ENCODE assay signal across 13 cellular contexts in the genomic region with DNA sequence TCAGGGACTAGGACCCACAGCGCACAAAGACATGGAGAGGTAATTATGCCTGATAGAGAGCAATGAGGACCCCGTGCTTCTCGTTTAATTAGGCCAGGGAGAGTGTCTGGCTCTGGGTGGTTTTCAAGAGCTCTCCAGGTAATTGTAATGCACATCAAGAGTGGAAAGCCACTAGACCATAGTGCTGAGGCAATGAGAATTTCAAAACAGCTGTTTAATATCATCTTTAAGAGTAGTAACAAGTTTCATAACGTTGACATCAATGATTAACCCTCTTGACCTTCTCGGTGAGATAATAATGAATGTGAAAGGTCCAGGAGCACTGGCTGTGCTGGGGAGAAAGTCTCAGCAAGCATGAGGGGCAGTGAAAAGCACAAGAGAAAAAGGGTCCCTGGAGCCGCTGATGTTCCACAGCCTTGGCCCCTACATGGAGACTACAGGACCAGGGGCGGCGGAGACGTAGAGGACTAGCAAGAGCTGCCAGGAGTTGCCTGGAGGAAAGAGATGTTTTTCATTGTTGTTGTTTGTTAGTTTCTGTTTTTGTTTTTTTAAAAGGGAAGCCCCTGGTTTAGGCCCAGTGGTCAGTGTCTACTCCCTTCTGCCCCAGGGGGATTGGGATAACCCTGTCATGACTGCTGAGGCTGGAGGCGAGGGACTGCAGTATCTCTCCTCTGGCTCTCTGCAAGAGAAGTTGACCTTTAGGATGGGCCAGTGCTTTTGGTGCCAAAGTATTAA. TPM values are rescaled to one million over a fixed set of nuclear protein-coding genes. Genes with fewer than 3 reads are reported as not detected.
DNase-seq lines count a peak whose midpoint lies in the region; ATAC-seq and TF ChIP-seq lines count a peak whose summit lies in the region.
"Had no signal": no experiment of that assay in that cellular context is flagged by ENCODE, and none has a peak within 500 bp of the region (broad histone marks: within the 10 kb centered on the region; RNA-seq: fewer than 3 reads in every experiment).

No MANE protein-coding gene starts in this region.

- no peak overlapping the region for H3K4me3 ChIP-seq in lower lobe of right lung
- H3K4me3 ChIP-seq in CD8-positive, alpha-beta T cell (ENCODE audit: low read depth, low read length): no peak overlapping the region
- H3K4me3 ChIP-seq: BLaER1 treated with 17β-estradiol and CSF1 and Interleukin-3, amounts not matched to agents 10 nM and 100 nM had no signal

- H3K9me3 ChIP-seq in lower lobe of right lung: no peaks in the 10 kb centered on the region
- no peaks in the 10 kb centered on the region for H3K9me3 ChIP-seq in CD8-positive, alpha-beta T cell (ENCODE audit: low read length)
- H3K9me3 ChIP-seq: BLaER1 treated with 17β-estradiol and CSF1 and Interleukin-3, amounts not matched to agents 10 nM and 100 nM had no signal

- peak; percentile 61 for ATAC-seq in GM18861 (IDR thresholded peaks at IDR 0.05; ENCODE audit: unreplicated experiment)
- ATAC-seq in HG02763 (IDR thresholded peaks at IDR 0.05; ENCODE audit: unreplicated experiment): peak; percentile 40
- peak; percentile 37 to 56 for ATAC-seq in lower lobe of right lung
- no peak for ATAC-seq in esophagus mucosa
- no peak for ATAC-seq in CD8-positive, alpha-beta T cell

- no peaks in the 10 kb centered on the region for H3K36me3 ChIP-seq in lower lobe of right lung
- H3K36me3 ChIP-seq in CD8-positive, alpha-beta T cell (ENCODE audit: insufficient read depth, low read length): no peaks in the 10 kb centered on the region
- H3K36me3 ChIP-seq: BLaER1 treated with 17β-estradiol and CSF1 and Interleukin-3, amounts not matched to agents 10 nM and 100 nM had no signal

- H3K4me3 Mint-ChIP-seq in CD8-positive, alpha-beta T cell: no peak overlapping the region

- DNase-seq in NCI-H2107 (lab: John Stamatoyannopoulos, UW) (peak; percentile 51), lower lobe of right lung (no peak), substantia nigra (lab: John Stamatoyannopoulos, UW) (no peak)
- no peak for DNase-seq in CD8-positive, alpha-beta T cell
- DNase-seq in stimulated activated CD4-positive, alpha-beta T cell treated with anti-CD3 and anti-CD28 coated beads, Interleukin-4, amount 100 ng/mL, for 24 hours: no peak
- DNase-seq: activated CD8-positive, alpha-beta memory T cell treated with anti-CD3 and anti-CD28 coated beads, Interleukin-2, amount 50 U/mL, for 48 hours; IMR-90; SHP77 treated with DMSO at 0.1 percent for 48 hours had no signal

- H3K27ac ChIP-seq in lower lobe of right lung (no peak overlapping the region), substantia nigra (ENCODE audit: low read depth, low read length, poor library complexity, severe bottlenecking) (no peak overlapping the region)
- H3K27ac ChIP-seq in CD8-positive, alpha-beta T cell (ENCODE audit: low read depth, low read length): no peak overlapping the region
- H3K27ac ChIP-seq: BLaER1 treated with 17β-estradiol and CSF1 and Interleukin-3, amounts not matched to agents 10 nM and 100 nM had no signal

- H3K36me3 Mint-ChIP-seq in CD8-positive, alpha-beta T cell: no peaks in the 10 kb centered on the region

- intact Hi-C loops in lower lobe of right lung (cut with DNase I): no loop called here
- intact Hi-C loops in CD8-positive, alpha-beta T cell (cut with DNase I, micrococcal nuclease): no loop called here

- CTCF ChIA-PET in CD8-positive, alpha-beta T cell (lab: Charles Lee): no interaction called here

- no peak overlapping the region for H3K27ac Mint-ChIP-seq in CD8-positive, alpha-beta T cell

- H3K27me3 Mint-ChIP-seq in CD8-positive, alpha-beta T cell (ENCODE audit: low read depth): no peaks in the 10 kb centered on the region

- no peak for TF ChIP-seq CTCF in lower lobe of right lung (IDR thresholded peaks at IDR 0.05)
- no peak for TF ChIP-seq CTCF in CD8-positive, alpha-beta T cell (IDR thresholded peaks at IDR 0.05)

- no peaks in the 10 kb centered on the region for H3K9me3 Mint-ChIP-seq in CD8-positive, alpha-beta T cell

- H3K4me1 Mint-ChIP-seq in CD8-positive, alpha-beta T cell (ENCODE audit: low read depth): peaks cover 19% of the 10 kb centered on the region

- no peaks in the 10 kb centered on the region for H3K27me3 ChIP-seq in lower lobe of right lung (ENCODE audit: low read depth)
- no peaks in the 10 kb centered on the region for H3K27me3 ChIP-seq in CD8-positive, alpha-beta T cell (ENCODE audit: insufficient read depth, low read length)

- POLR2A ChIA-PET in CD8-positive, alpha-beta T cell (lab: Charles Lee): interaction anchor here (3.8 kb wide), 1 partner anchor 10 kb away, joined by 16 read pairs; no protein-coding TSS in a partner anchor

- no peaks in the 10 kb centered on the region for H3K4me1 ChIP-seq in lower lobe of right lung
- H3K4me1 ChIP-seq in CD8-positive, alpha-beta T cell (ENCODE audit: insufficient read depth, low read length): peaks cover 24% of the 10 kb centered on the region

RNA-seq across cellular contexts. Expression of a gene that starts 14.8 kb away (rescaled TPM):
- total RNA-seq in lower lobe of right lung (1.9 TPM), esophagus mucosa (not detected)
- 10 to 100 TPM; 86.1 to 95.8 TPM for total RNA-seq in CD8-positive, alpha-beta T cell
- total RNA-seq: IMR-90, NCI-H460 had no signal

RNA-seq across cellular contexts. Expression of a gene that starts 54.9 kb away (rescaled TPM):
- total RNA-seq in lower lobe of right lung (2.1 TPM), esophagus mucosa (0.68 TPM)
- total RNA-seq in CD8-positive, alpha-beta T cell: 1 to 10 TPM; 2.5 to 3.9 TPM

Comparison
In these comparisons a context has a peak if more than half of its experiments do, and no peak if none do; other contexts are left out.
1. ATAC-seq: peak in GM18861 (single experiment), HG02763 (single experiment) and lower lobe of right lung (2 of 2); none in esophagus mucosa (single experiment) and CD8-positive, alpha-beta T cell (single experiment).
2. RNA of a gene that starts 14.8 kb away (total RNA-seq): 86.1 to 95.8 TPM in CD8-positive, alpha-beta T cell; 1.9 TPM in lower lobe of right lung (single experiment) and not detected in esophagus mucosa (single experiment); every median in the first group is over 10 times any median in the second.